Comparison of ENCODE assay signal across 31 cellular contexts in the genomic region with DNA sequence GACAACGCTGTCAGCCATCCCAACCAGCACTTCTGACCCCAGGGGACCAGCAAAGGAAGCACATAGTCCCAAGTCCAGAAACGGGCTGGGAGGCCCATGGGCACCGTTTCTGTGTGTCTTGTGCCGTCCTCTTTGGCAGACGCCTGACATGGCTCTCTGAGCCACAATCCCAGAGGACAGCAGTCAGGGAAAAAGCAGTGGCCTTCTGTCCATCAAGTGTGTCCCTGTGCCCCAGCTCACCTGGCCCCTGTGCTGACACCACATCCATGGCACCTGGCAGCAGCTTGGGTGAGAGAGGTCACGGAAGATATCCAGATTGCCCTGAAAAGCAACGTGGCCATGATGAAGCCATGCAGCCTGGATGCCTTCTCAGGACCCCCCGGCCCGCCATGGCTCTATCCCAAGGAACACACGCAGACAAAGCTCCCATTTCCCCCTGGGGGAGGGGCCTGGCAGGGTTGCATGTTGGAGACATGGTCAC. TPM values are rescaled to one million over a fixed set of nuclear protein-coding genes. Genes with fewer than 3 reads are reported as not detected.
DNase-seq lines count a peak whose midpoint lies in the region; ATAC-seq and TF ChIP-seq lines count a peak whose summit lies in the region.
"Had no signal": no experiment of that assay in that cellular context is flagged by ENCODE, and none has a peak within 500 bp of the region (broad histone marks: within the 10 kb centered on the region; RNA-seq: fewer than 3 reads in every experiment).

No MANE protein-coding gene starts in this region.

- H3K9me3 Mint-ChIP-seq in activated CD4-positive, alpha-beta memory T cell treated with anti-CD3 and anti-CD28 coated beads for 36 hours: peaks cover 7% of the 10 kb centered on the region
- H3K9me3 Mint-ChIP-seq in activated CD4-positive, alpha-beta memory T cell treated with anti-CD3 and anti-CD28 coated beads, Interleukin-2, amount 10 ng/mL, durations not matched to agents 7 days and 5 days: no peaks in the 10 kb centered on the region
- H3K9me3 Mint-ChIP-seq: central memory CD8-positive, alpha-beta T cell had no signal

- no peak for TF ChIP-seq CTCF in BE2C (IDR thresholded peaks at IDR 0.05; ENCODE audit: low read depth, low read length)
- TF ChIP-seq CTCF in psoas muscle (IDR thresholded peaks at IDR 0.05): no peak

- H3K27ac Mint-ChIP-seq in activated CD4-positive, alpha-beta memory T cell treated with anti-CD3 and anti-CD28 coated beads for 36 hours: no peak overlapping the region
- H3K27ac Mint-ChIP-seq in activated CD4-positive, alpha-beta memory T cell treated with anti-CD3 and anti-CD28 coated beads, Interleukin-2, amount 10 ng/mL, durations not matched to agents 7 days and 5 days: no peak overlapping the region
- H3K27ac Mint-ChIP-seq: activated naive CD8-positive, alpha-beta T cell treated with anti-CD3 and anti-CD28 coated beads, Interleukin-2, amount 10 ng/mL, durations not matched to agents 7 days and 5 days; activated T-cell treated with anti-CD3 and anti-CD28 coated beads, Interleukin-2, amount 50 U/mL, for 72 hours; CD8-positive, alpha-beta T cell had no signal

- CTCF ChIA-PET in activated CD4-positive, alpha-beta memory T cell treated with anti-CD3 and anti-CD28 coated beads for 36 hours (lab: Charles Lee): no interaction called here
- CTCF ChIA-PET in activated CD4-positive, alpha-beta memory T cell treated with anti-CD3 and anti-CD28 coated beads, Interleukin-2, amount 10 ng/mL, durations not matched to agents 7 days and 5 days (lab: Charles Lee): no interaction called here

- H3K36me3 Mint-ChIP-seq in activated CD4-positive, alpha-beta memory T cell treated with anti-CD3 and anti-CD28 coated beads for 36 hours: peaks cover 13% of the 10 kb centered on the region
- H3K36me3 Mint-ChIP-seq in activated CD4-positive, alpha-beta memory T cell treated with anti-CD3 and anti-CD28 coated beads, Interleukin-2, amount 10 ng/mL, durations not matched to agents 7 days and 5 days (ENCODE audit: low read depth): peaks cover 5% of the 10 kb centered on the region

- H3K4me1 ChIP-seq in BE2C (peaks cover 17% of the 10 kb centered on the region), psoas muscle (no peaks in the 10 kb centered on the region)
- H3K4me1 ChIP-seq: A549, SJCRH30 had no signal

- POLR2A ChIA-PET in activated CD4-positive, alpha-beta memory T cell treated with anti-CD3 and anti-CD28 coated beads for 36 hours (lab: Charles Lee): no interaction called here
- POLR2A ChIA-PET in activated CD4-positive, alpha-beta memory T cell treated with anti-CD3 and anti-CD28 coated beads, Interleukin-2, amount 10 ng/mL, durations not matched to agents 7 days and 5 days (lab: Charles Lee): no interaction called here

- no peak overlapping the region for H3K27ac ChIP-seq in psoas muscle
- H3K27ac ChIP-seq: A549, SJCRH30, thoracic aorta had no signal

- intact Hi-C loops in activated CD4-positive, alpha-beta memory T cell treated with anti-CD3 and anti-CD28 coated beads for 36 hours (cut with micrococcal nuclease): no loop called here
- intact Hi-C loops in posterior vena cava (cut with DNase I) (no loop called here), psoas muscle (cut with DNase I) (no loop called here)

- H3K27me3 ChIP-seq in BE2C (no peaks in the 10 kb centered on the region), psoas muscle (ENCODE audit: insufficient read depth in 3 of 3, low read length in 2 of 3) (no peaks in the 10 kb centered on the region)
- H3K27me3 ChIP-seq: MG63, SJCRH30 had no signal

- H3K9me3 ChIP-seq in BE2C (no peaks in the 10 kb centered on the region), psoas muscle (no peaks in the 10 kb centered on the region)
- H3K9me3 ChIP-seq: A549, MG63, SJCRH30, thoracic aorta had no signal

- 45 to 53% (median 48%) methylated on average over 10 of the region's 10 CpGs for WGBS in psoas muscle, 3 donors

- DNase-seq in activated CD4-positive, alpha-beta memory T cell treated with anti-CD3 and anti-CD28 coated beads for 36 hours: peak; percentile 4
- no peak for DNase-seq in activated CD4-positive, alpha-beta memory T cell treated with anti-CD3 and anti-CD28 coated beads, Interleukin-2, amount 10 ng/mL, durations not matched to agents 7 days and 5 days
- DNase-seq in BE2C: peak; percentile 12
- peak; percentile 28 for DNase-seq in ecto neural progenitor cell (ENCODE audit: low spot score)
- DNase-seq in posterior vena cava (ENCODE audit: low spot score): peak; percentile 55
- no peak for DNase-seq in A172 (ENCODE audit: low spot score)
- no peak for DNase-seq in stimulated activated CD8-positive, alpha-beta memory T cell treated with anti-CD3 and anti-CD28 coated beads, Interleukin-4, amount 100 ng/mL, for 48 hours
- no peak for DNase-seq in psoas muscle
- DNase-seq: activated naive CD8-positive, alpha-beta T cell treated with anti-CD3 and anti-CD28 coated beads, Interleukin-2, amount 10 ng/mL, durations not matched to agents 7 days and 5 days; activated T-cell treated with anti-CD3 and anti-CD28 coated beads, Interleukin-2, amount 50 U/mL, for 72 hours; AML-193; EL; KBM-7; MG63; midbrain; NCI-H2029; NCI-H748 treated with DMSO at 0.1 percent for 48 hours; SJCRH30; stimulated activated CD4-positive, alpha-beta T cell treated with anti-CD3 and anti-CD28 coated beads, Interleukin-2, amount 100 ng/mL, for 48 hours had no signal

- H3K4me1 Mint-ChIP-seq in activated CD4-positive, alpha-beta memory T cell treated with anti-CD3 and anti-CD28 coated beads for 36 hours (ENCODE audit: low read depth): peaks cover 5% of the 10 kb centered on the region
- H3K4me1 Mint-ChIP-seq in activated CD4-positive, alpha-beta memory T cell treated with anti-CD3 and anti-CD28 coated beads, Interleukin-2, amount 10 ng/mL, durations not matched to agents 7 days and 5 days: no peaks in the 10 kb centered on the region
- H3K4me1 Mint-ChIP-seq: activated naive CD8-positive, alpha-beta T cell treated with anti-CD3 and anti-CD28 coated beads, Interleukin-2, amount 10 ng/mL, durations not matched to agents 7 days and 5 days had no signal

- H3K4me3 ChIP-seq in BE2C (ENCODE audit: low read depth, low read length) (no peak overlapping the region), psoas muscle (no peak overlapping the region)
- H3K4me3 ChIP-seq: A549, GM12878, MG63, SJCRH30, thoracic aorta had no signal

- no peak for ATAC-seq in psoas muscle
- ATAC-seq: A549; activated CD4-positive, CD25-positive, alpha-beta regulatory T cell treated with anti-CD3 and anti-CD28 coated beads, Interleukin-2, amount 50 U/mL, for 24 hours; activated T-cell treated with anti-CD3 and anti-CD28 coated beads, Interleukin-2, amount 50 U/mL, for 72 hours; CD8-positive, alpha-beta T cell; GM12878; naive thymus-derived CD8-positive, alpha-beta T cell had no signal

- H3K4me3 Mint-ChIP-seq in activated CD4-positive, alpha-beta memory T cell treated with anti-CD3 and anti-CD28 coated beads for 36 hours: no peak overlapping the region
- H3K4me3 Mint-ChIP-seq in activated CD4-positive, alpha-beta memory T cell treated with anti-CD3 and anti-CD28 coated beads, Interleukin-2, amount 10 ng/mL, durations not matched to agents 7 days and 5 days: no peak overlapping the region
- H3K4me3 Mint-ChIP-seq: activated naive CD8-positive, alpha-beta T cell treated with anti-CD3 and anti-CD28 coated beads, Interleukin-2, amount 10 ng/mL, durations not matched to agents 7 days and 5 days; activated T-cell treated with anti-CD3 and anti-CD28 coated beads, Interleukin-2, amount 50 U/mL, for 72 hours; CD8-positive, alpha-beta T cell; central memory CD8-positive, alpha-beta T cell; naive thymus-derived CD8-positive, alpha-beta T cell had no signal

- H3K27me3 Mint-ChIP-seq in activated CD4-positive, alpha-beta memory T cell treated with anti-CD3 and anti-CD28 coated beads for 36 hours: no peaks in the 10 kb centered on the region
- no peaks in the 10 kb centered on the region for H3K27me3 Mint-ChIP-seq in activated CD4-positive, alpha-beta memory T cell treated with anti-CD3 and anti-CD28 coated beads, Interleukin-2, amount 10 ng/mL, durations not matched to agents 7 days and 5 days
- H3K27me3 Mint-ChIP-seq: activated naive CD8-positive, alpha-beta T cell treated with anti-CD3 and anti-CD28 coated beads, Interleukin-2, amount 10 ng/mL, durations not matched to agents 7 days and 5 days; central memory CD8-positive, alpha-beta T cell; naive thymus-derived CD8-positive, alpha-beta T cell had no signal

- no peaks in the 10 kb centered on the region for H3K36me3 ChIP-seq in BE2C
- H3K36me3 ChIP-seq in psoas muscle (ENCODE audit: insufficient read depth in 1 of 2, low read depth in 1 of 2): no peaks in the 10 kb centered on the region
- H3K36me3 ChIP-seq: MG63, SJCRH30, thoracic aorta had no signal

RNA-seq across cellular contexts. Expression of a gene that starts 38.1 kb away (rescaled TPM):
- total RNA-seq in activated CD4-positive, alpha-beta memory T cell treated with anti-CD3 and anti-CD28 coated beads for 36 hours: not detected
- total RNA-seq in activated CD4-positive, alpha-beta memory T cell treated with anti-CD3 and anti-CD28 coated beads, Interleukin-2, amount 10 ng/mL, durations not matched to agents 7 days and 5 days: not detected
- not detected for polyA plus RNA-seq in BE2C (2012; ENCODE audit: insufficient read depth, insufficient read length, low read depth)
- total RNA-seq in posterior vena cava: not detected
- 1.8 TPM in 1 of 2 replicates, not detected in the other for total RNA-seq in A172 (2014; rRNA removed; shearing (Covaris generic))
- total RNA-seq in psoas muscle: not detected
- under 1 TPM in 1 of 3 donors, not detected in 2; 0.06 TPM for polyA plus RNA-seq in psoas muscle
- total RNA-seq: activated CD8-positive, alpha-beta memory T cell treated with anti-CD3 and anti-CD28 coated beads for 36 hours; activated naive CD8-positive, alpha-beta T cell treated with anti-CD3 and anti-CD28 coated beads, Interleukin-2, amount 10 ng/mL, durations not matched to agents 7 days and 5 days; activated T-cell treated with anti-CD3 and anti-CD28 coated beads, Interleukin-2, amount 50 U/mL, for 72 hours; astrocyte; CD8-positive, alpha-beta T cell; glomerular endothelial cell; GM12878; liver; naive thymus-derived CD8-positive, alpha-beta T cell; osteoblast; SJCRH30; thoracic aorta had no signal
- polyA plus RNA-seq: GM12878; naive thymus-derived CD8-positive, alpha-beta T cell had no signal

Comparison
In these comparisons a context has a peak if more than half of its experiments do, and no peak if none do; other contexts are left out.
1. DNase-seq: peak in activated CD4-positive, alpha-beta memory T cell treated with anti-CD3 and anti-CD28 coated beads for 36 hours (single experiment), BE2C (single experiment), ecto neural progenitor cell (single experiment) and posterior vena cava (single experiment); none in activated CD4-positive, alpha-beta memory T cell treated with anti-CD3 and anti-CD28 coated beads, Interleukin-2, amount 10 ng/mL, durations not matched to agents 7 days and 5 days (single experiment), A172 (single experiment), stimulated activated CD8-positive, alpha-beta memory T cell treated with anti-CD3 and anti-CD28 coated beads, Interleukin-4, amount 100 ng/mL, for 48 hours (single experiment) and psoas muscle (0 of 2).